Comparison of ENCODE assay signal across 21 cellular contexts in genomic region chr13:24473646-24474045, GRCh38. TPM values are rescaled to one million over a fixed set of nuclear protein-coding genes. Genes with fewer than 3 reads are reported as not detected.
DNase-seq lines count a peak whose midpoint lies in the region; ATAC-seq, FAIRE-seq and TF ChIP-seq lines count a peak whose summit lies in the region.
"Had no signal": no experiment of that assay in that cellular context is flagged by ENCODE, and none has a peak within 500 bp of the region (broad histone marks: within the 10 kb centered on the region; RNA-seq: fewer than 3 reads in every experiment).

No MANE protein-coding gene starts in this region.

- H3K27ac ChIP-seq in naive thymus-derived CD4-positive, alpha-beta T cell (ENCODE audit: low read depth, low read length), result no peak overlapping the region
- H3K27ac ChIP-seq: Peyer's patch had no signal

- H3K27me3 ChIP-seq in bronchial epithelial cell (ENCODE audit: control insufficient read depth, insufficient read depth, low read length), result no peaks in the 10 kb centered on the region
- no peaks in the 10 kb centered on the region for H3K27me3 ChIP-seq in naive thymus-derived CD4-positive, alpha-beta T cell (ENCODE audit: control insufficient read depth in 2 of 2, insufficient read depth in 2 of 2, low read length in 2 of 2)
- H3K27me3 ChIP-seq: BE2C, Peyer's patch had no signal

- peak in 1 of 2 donors; percentile 17 for ATAC-seq in natural killer cell treated with Interleukin-12 subunit alpha and Interleukin-12 subunit beta and Interleukin-15 and Interleukin-18, amount 100 ng/mL, for 72 hours
- no peak for ATAC-seq in natural killer cell
- no peak for ATAC-seq in naive thymus-derived CD4-positive, alpha-beta T cell
- ATAC-seq in HG03175 (IDR thresholded peaks at IDR 0.05; ENCODE audit: unreplicated experiment), result no peak
- ATAC-seq: HCT116 had no signal

- peaks cover 7% of the 10 kb centered on the region for H3K36me3 ChIP-seq in bronchial epithelial cell (ENCODE audit: control insufficient read depth, insufficient read depth, low read length)
- H3K36me3 ChIP-seq in naive thymus-derived CD4-positive, alpha-beta T cell (ENCODE audit: control insufficient read depth in 2 of 3, insufficient read depth in 3 of 3, low read length in 3 of 3), result peaks cover 15 to 81% (median 16%) of the 10 kb centered on the region in 3 experiments
- H3K36me3 ChIP-seq: BE2C had no signal

- FAIRE-seq in bronchial epithelial cell (lab: Jason Lieb, UNC), result peak; percentile 77
- FAIRE-seq: GM12891, H1 had no signal

- H3K4me1 Mint-ChIP-seq in natural killer cell treated with Interleukin-12 subunit alpha and Interleukin-12 subunit beta and Interleukin-15 and Interleukin-18, amount 100 ng/mL, for 72 hours (ENCODE audit: low read depth in 2 of 2), result peaks cover 8 to 14% of the 10 kb centered on the region in 2 donors
- H3K4me1 Mint-ChIP-seq in natural killer cell, result peaks cover 5% of the 10 kb centered on the region in 2 donors
- H3K4me1 Mint-ChIP-seq in naive thymus-derived CD4-positive, alpha-beta T cell, result peaks cover 0 to 10% (median 0%) of the 10 kb centered on the region in 7 donors

- no peak for DNase-seq in natural killer cell treated with Interleukin-12 subunit alpha and Interleukin-12 subunit beta and Interleukin-15 and Interleukin-18, amount 100 ng/mL, for 72 hours (ENCODE audit: low spot score)
- DNase-seq in natural killer cell, result no peak
- no peak for DNase-seq in bronchial epithelial cell (ENCODE audit: low read depth)
- no peak for DNase-seq in naive thymus-derived CD4-positive, alpha-beta T cell
- no peak for DNase-seq in NCI-H524 treated with DMSO at 0.1 percent for 48 hours (lab: John Stamatoyannopoulos, UW)
- no peak for DNase-seq in DMS114 treated with DMSO at 0.1 percent for 48 hours (lab: John Stamatoyannopoulos, UW; ENCODE audit: unreplicated experiment)
- DNase-seq: BE2C, Caco-2, DMS 273 treated with DMSO at 0.1 percent for 48 hours, DND-41, KG1, NCI-H1105, NCI-H146, NCI-H2029 treated with DMSO at 0.1 percent for 48 hours, NCI-H2171, NCI-H526, Peyer's patch had no signal

- no peak overlapping the region for H3K4me3 Mint-ChIP-seq in natural killer cell treated with Interleukin-12 subunit alpha and Interleukin-12 subunit beta and Interleukin-15 and Interleukin-18, amount 100 ng/mL, for 72 hours
- no peak overlapping the region for H3K4me3 Mint-ChIP-seq in natural killer cell
- H3K4me3 Mint-ChIP-seq in naive thymus-derived CD4-positive, alpha-beta T cell, result no peak overlapping the region

- H3K4me1 ChIP-seq in naive thymus-derived CD4-positive, alpha-beta T cell (ENCODE audit: control insufficient read depth in 2 of 2, insufficient read depth in 2 of 2, low read length in 2 of 2), result no peaks in the 10 kb centered on the region
- H3K4me1 ChIP-seq: BE2C, Caco-2, Peyer's patch had no signal

- TF ChIP-seq CTCF in natural killer cell (IDR thresholded peaks at IDR 0.05), result no peak
- no peak for TF ChIP-seq CTCF in bronchial epithelial cell (IDR thresholded peaks at IDR 0.05; ENCODE audit: insufficient read depth, low read length, severe bottlenecking)

- no peaks in the 10 kb centered on the region for H3K9me3 Mint-ChIP-seq in natural killer cell treated with Interleukin-12 subunit alpha and Interleukin-12 subunit beta and Interleukin-15 and Interleukin-18, amount 100 ng/mL, for 72 hours
- no peaks in the 10 kb centered on the region for H3K9me3 Mint-ChIP-seq in natural killer cell
- no peaks in the 10 kb centered on the region for H3K9me3 Mint-ChIP-seq in naive thymus-derived CD4-positive, alpha-beta T cell

- H3K27ac Mint-ChIP-seq in natural killer cell treated with Interleukin-12 subunit alpha and Interleukin-12 subunit beta and Interleukin-15 and Interleukin-18, amount 100 ng/mL, for 72 hours, result peak overlapping the region; percentile 7 to 15
- H3K27ac Mint-ChIP-seq in natural killer cell, result peak overlapping the region in 1 of 2 donors; percentile 47
- peak overlapping the region in 5 of 9 donors; percentile 7 to 77 (median 61) for H3K27ac Mint-ChIP-seq in naive thymus-derived CD4-positive, alpha-beta T cell

- CTCF ChIA-PET in naive thymus-derived CD4-positive, alpha-beta T cell (lab: Charles Lee), result no interaction called here

- H3K27me3 Mint-ChIP-seq in natural killer cell treated with Interleukin-12 subunit alpha and Interleukin-12 subunit beta and Interleukin-15 and Interleukin-18, amount 100 ng/mL, for 72 hours, result no peaks in the 10 kb centered on the region
- H3K27me3 Mint-ChIP-seq in natural killer cell (ENCODE audit: low read depth in 2 of 2), result no peaks in the 10 kb centered on the region
- H3K27me3 Mint-ChIP-seq in naive thymus-derived CD4-positive, alpha-beta T cell, result no peaks in the 10 kb centered on the region

- no peak overlapping the region for H3K4me3 ChIP-seq in bronchial epithelial cell (ENCODE audit: low read depth, low read length)
- no peak overlapping the region for H3K4me3 ChIP-seq in naive thymus-derived CD4-positive, alpha-beta T cell (ENCODE audit: low read length)
- H3K4me3 ChIP-seq: Peyer's patch had no signal

- intact Hi-C loops in natural killer cell (cut with micrococcal nuclease), result no loop called here
- intact Hi-C loops in naive thymus-derived CD4-positive, alpha-beta T cell (cut with micrococcal nuclease), result no loop called here

- POLR2A ChIA-PET in naive thymus-derived CD4-positive, alpha-beta T cell (lab: Charles Lee), result no interaction called here

- H3K9me3 ChIP-seq in naive thymus-derived CD4-positive, alpha-beta T cell (ENCODE audit: control insufficient read depth in 2 of 3, low read length in 3 of 3), result no peaks in the 10 kb centered on the region
- H3K9me3 ChIP-seq: BE2C, Caco-2, Peyer's patch had no signal

- peaks cover 51% of the 10 kb centered on the region for H3K36me3 Mint-ChIP-seq in natural killer cell treated with Interleukin-12 subunit alpha and Interleukin-12 subunit beta and Interleukin-15 and Interleukin-18, amount 100 ng/mL, for 72 hours
- H3K36me3 Mint-ChIP-seq in natural killer cell, result peaks cover 25% of the 10 kb centered on the region
- H3K36me3 Mint-ChIP-seq in naive thymus-derived CD4-positive, alpha-beta T cell, result peaks cover 34 to 77% (median 53%) of the 10 kb centered on the region in 5 donors

RNA-seq across cellular contexts. Expression of gene PARP4, which starts 38.9 kb away (rescaled TPM):
- total RNA-seq in natural killer cell treated with Interleukin-12 subunit alpha and Interleukin-12 subunit beta and Interleukin-15 and Interleukin-18, amount 100 ng/mL, for 72 hours, result 10 to 100 TPM; 55.8 to 71.8 TPM
- total RNA-seq in natural killer cell (10 to 100 TPM; 83.5 to 90.1 (median 84.0) TPM), bronchial epithelial cell (11.8 and 11.9 TPM in 2 replicates)
- total RNA-seq in naive thymus-derived CD4-positive, alpha-beta T cell, result 10 to 100 TPM; 33.4 to 71.1 (median 65.4) TPM
- polyA plus RNA-seq in naive thymus-derived CD4-positive, alpha-beta T cell, result 10 to 100 TPM; 31.3 to 48.6 TPM
